1 cellular context compared by ENCODE assay signal in genomic region chr10:5354068-5354467, GRCh38.
TF ChIP-seq lines count a peak whose summit lies in the region.

No MANE protein-coding gene starts in this region.

TF ChIP-seq in HepG2, 621 proteins besides CTCF, POLR2A, EP300 and RAD21:
- TF ChIP-seq SUZ12 (IDR thresholded peaks at IDR 0.05; ENCODE audit: low read depth, low read length) = no peak
- TF ChIP-seq, protein P1, sequence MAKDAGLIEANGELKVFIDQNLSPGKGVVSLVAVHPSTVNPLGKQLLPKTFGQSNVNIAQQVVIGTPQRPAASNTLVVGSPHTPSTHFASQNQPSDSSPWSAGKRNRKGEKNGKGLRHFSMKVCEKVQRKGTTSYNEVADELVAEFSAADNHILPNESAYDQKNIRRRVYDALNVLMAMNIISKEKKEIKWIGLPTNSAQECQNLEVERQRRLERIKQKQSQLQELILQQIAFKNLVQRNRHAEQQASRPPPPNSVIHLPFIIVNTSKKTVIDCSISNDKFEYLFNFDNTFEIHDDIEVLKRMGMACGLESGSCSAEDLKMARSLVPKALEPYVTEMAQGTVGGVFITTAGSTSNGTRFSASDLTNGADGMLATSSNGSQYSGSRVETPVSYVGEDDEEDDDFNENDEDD (CRISPR knock-in tag; IDR thresholded peaks at IDR 0.05; ENCODE audit: borderline replicate concordance) = no peak
